14 cellular contexts compared by ENCODE assay signal in the genomic region with DNA sequence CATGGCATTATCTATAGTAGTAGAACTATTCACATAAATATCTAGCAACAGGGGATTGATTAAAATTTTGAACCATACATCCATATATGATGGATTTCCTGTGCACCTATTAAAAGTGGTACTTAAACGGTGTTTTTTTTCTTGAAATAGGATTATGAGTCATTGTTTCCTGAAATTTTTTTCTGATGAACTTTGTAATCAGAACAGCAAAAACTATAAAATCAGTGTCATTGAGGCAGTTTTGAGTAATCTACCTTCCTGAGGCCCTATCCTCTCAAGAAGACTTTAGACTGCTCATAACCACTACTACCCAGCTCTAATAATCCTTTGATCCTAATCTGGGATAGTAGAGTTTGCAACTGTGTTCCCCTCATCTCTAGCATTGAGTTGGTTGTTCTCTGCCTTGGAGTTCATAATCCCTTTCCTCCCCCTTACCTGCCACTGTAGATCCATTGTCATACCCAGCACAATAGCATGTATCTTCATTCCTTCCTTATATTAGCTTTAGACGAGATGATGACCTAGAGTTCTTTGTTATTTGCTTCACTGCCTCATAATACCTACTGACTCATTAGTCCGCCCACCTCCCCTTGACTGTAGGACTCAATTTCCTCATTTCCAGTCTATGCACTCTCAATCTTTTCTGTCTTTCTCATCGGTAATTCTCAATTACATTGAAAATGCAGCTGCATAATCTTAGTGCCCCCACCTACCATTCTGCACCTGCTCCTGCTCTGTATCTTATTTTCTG.
A peak's percentile ranks its signal among the peaks of the same experiment; 100 is the strongest.
DNase-seq lines count a peak whose midpoint lies in the region; ATAC-seq and TF ChIP-seq lines count a peak whose summit lies in the region.
"Had no signal": no experiment of that assay in that cellular context is flagged by ENCODE, and none has a peak within 500 bp of the region (broad histone marks: within the 10 kb centered on the region; RNA-seq: fewer than 3 reads in every experiment).

No MANE protein-coding gene starts in this region.

- H3K27me3 Mint-ChIP-seq in MCF 10A (ENCODE audit: insufficient read depth, unreplicated experiment) (no peaks in the 10 kb centered on the region), activated B cell treated with CpG ODN at 0.5 μM for 24 hours (no peaks in the 10 kb centered on the region), naive B cell (no peaks in the 10 kb centered on the region)
- H3K27me3 Mint-ChIP-seq: natural killer cell treated with Interleukin-12 subunit alpha and Interleukin-12 subunit beta and Interleukin-15 and Interleukin-18, amount 100 ng/mL, for 72 hours had no signal

- H3K9me3 ChIP-seq in breast epithelium (no peaks in the 10 kb centered on the region), upper lobe of right lung (no peaks in the 10 kb centered on the region)
- H3K9me3 ChIP-seq: BLaER1, heart left ventricle had no signal

- intact Hi-C loops in MCF 10A (cut with micrococcal nuclease): no loop called here
- intact Hi-C loops in breast epithelium (cut with DNase I; ENCODE audit: low total_unique reads): no loop called here
- intact Hi-C loops in activated B cell treated with CpG ODN at 0.5 μM for 24 hours (cut with micrococcal nuclease): no loop called here
- intact Hi-C loops in upper lobe of right lung (cut with DNase I): no loop called here

- H3K27ac ChIP-seq in breast epithelium (no peak overlapping the region), upper lobe of right lung (no peak overlapping the region)
- H3K27ac ChIP-seq: BLaER1, heart left ventricle had no signal

- no peak overlapping the region for H3K4me3 Mint-ChIP-seq in MCF 10A (ENCODE audit: unreplicated experiment)
- H3K4me3 Mint-ChIP-seq in activated B cell treated with CpG ODN at 0.5 μM for 24 hours: no peak overlapping the region
- H3K4me3 Mint-ChIP-seq in naive B cell: no peak overlapping the region
- H3K4me3 Mint-ChIP-seq: endodermal cell; natural killer cell treated with Interleukin-12 subunit alpha and Interleukin-12 subunit beta and Interleukin-15 and Interleukin-18, amount 100 ng/mL, for 72 hours had no signal

- POLR2A ChIA-PET in MCF 10A (lab: Yijun Ruan, JAX) (no interaction called here), activated B cell treated with CpG ODN at 0.5 μM for 24 hours (lab: Charles Lee) (no interaction called here)

- no peaks in the 10 kb centered on the region for H3K9me3 Mint-ChIP-seq in MCF 10A (ENCODE audit: unreplicated experiment)
- H3K9me3 Mint-ChIP-seq in activated B cell treated with CpG ODN at 0.5 μM for 24 hours: no peaks in the 10 kb centered on the region
- H3K9me3 Mint-ChIP-seq in naive B cell: no peaks in the 10 kb centered on the region
- H3K9me3 Mint-ChIP-seq: endodermal cell; natural killer cell treated with Interleukin-12 subunit alpha and Interleukin-12 subunit beta and Interleukin-15 and Interleukin-18, amount 100 ng/mL, for 72 hours had no signal

- CTCF ChIA-PET in MCF 10A (lab: Yijun Ruan, JAX) (interaction anchor here (0.9 kb wide), 1 partner anchor 311 kb away, joined by 3 read pairs; no protein-coding TSS in a partner anchor), activated B cell treated with CpG ODN at 0.5 μM for 24 hours (lab: Charles Lee) (no interaction called here)

- TF ChIP-seq POLR2A in breast epithelium (IDR thresholded peaks at IDR 0.05): no peak

- no peaks in the 10 kb centered on the region for H3K4me1 ChIP-seq in breast epithelium
- H3K4me1 ChIP-seq in upper lobe of right lung: peaks cover 20% of the 10 kb centered on the region

- no peak for TF ChIP-seq CTCF in MCF 10A (IDR thresholded peaks at IDR 0.05; ENCODE audit: unreplicated experiment)
- no peak for TF ChIP-seq CTCF in breast epithelium (IDR thresholded peaks at IDR 0.05)
- TF ChIP-seq CTCF in activated B cell treated with CpG ODN at 0.5 μM for 24 hours (IDR thresholded peaks at IDR 0.05): no peak
- TF ChIP-seq CTCF in upper lobe of right lung (IDR thresholded peaks at IDR 0.05): no peak

- H3K4me1 Mint-ChIP-seq in MCF 10A (ENCODE audit: insufficient read depth, unreplicated experiment) (peaks cover 15% of the 10 kb centered on the region), activated B cell treated with CpG ODN at 0.5 μM for 24 hours (peaks cover 32% of the 10 kb centered on the region), naive B cell (peaks cover 29 to 31% (median 30%) of the 10 kb centered on the region in 3 donors)

- H3K27ac Mint-ChIP-seq in MCF 10A (ENCODE audit: low read depth, unreplicated experiment) (no peak overlapping the region), activated B cell treated with CpG ODN at 0.5 μM for 24 hours (no peak overlapping the region), naive B cell (no peak overlapping the region)
- H3K27ac Mint-ChIP-seq: endodermal cell; natural killer cell treated with Interleukin-12 subunit alpha and Interleukin-12 subunit beta and Interleukin-15 and Interleukin-18, amount 100 ng/mL, for 72 hours had no signal

- H3K27me3 ChIP-seq in breast epithelium (no peaks in the 10 kb centered on the region), upper lobe of right lung (no peaks in the 10 kb centered on the region)
- H3K27me3 ChIP-seq: BLaER1, heart left ventricle had no signal

- DNase-seq in MCF 10A (ENCODE audit: unreplicated experiment) (peak; percentile 20), breast epithelium (ENCODE audit: low spot score in 2 of 2) (no peak), activated B cell treated with CpG ODN at 0.5 μM for 24 hours (no peak), naive B cell (no peak), upper lobe of right lung (no peak), SIG-M5 (lab: John Stamatoyannopoulos, UW) (no peak), medulla oblongata (ENCODE audit: extremely low spot score) (no peak)
- DNase-seq: endodermal cell, heart left ventricle, small intestine had no signal

- no TSS peak for BruUV-seq in MCF 10A (replicated peaks; lab: Mats Ljungman, UMichigan)

- H3K4me3 ChIP-seq in breast epithelium (no peak overlapping the region), upper lobe of right lung (no peak overlapping the region)
- H3K4me3 ChIP-seq: BLaER1, heart left ventricle had no signal

- H3K36me3 Mint-ChIP-seq in MCF 10A (ENCODE audit: insufficient read depth, unreplicated experiment) (peaks cover 23% of the 10 kb centered on the region), activated B cell treated with CpG ODN at 0.5 μM for 24 hours (ENCODE audit: low read depth) (peaks cover 5% of the 10 kb centered on the region), naive B cell (peaks cover 0 to 6% of the 10 kb centered on the region in 2 donors)

- ATAC-seq in activated B cell treated with CpG ODN at 0.5 μM for 24 hours (ENCODE audit: low read depth) (peak; percentile 78), naive B cell (ENCODE audit: low read depth in 2 of 2) (peak; percentile 42 to 52), upper lobe of right lung (peak; percentile 43), GM18909 (IDR thresholded peaks at IDR 0.05; ENCODE audit: poor library complexity, unreplicated experiment) (no peak)
- ATAC-seq: heart left ventricle, left lobe of liver had no signal

- H3K36me3 ChIP-seq in breast epithelium (no peaks in the 10 kb centered on the region), upper lobe of right lung (no peaks in the 10 kb centered on the region)
